ENCODE assay signal across 8 cellular contexts in the genomic region with DNA sequence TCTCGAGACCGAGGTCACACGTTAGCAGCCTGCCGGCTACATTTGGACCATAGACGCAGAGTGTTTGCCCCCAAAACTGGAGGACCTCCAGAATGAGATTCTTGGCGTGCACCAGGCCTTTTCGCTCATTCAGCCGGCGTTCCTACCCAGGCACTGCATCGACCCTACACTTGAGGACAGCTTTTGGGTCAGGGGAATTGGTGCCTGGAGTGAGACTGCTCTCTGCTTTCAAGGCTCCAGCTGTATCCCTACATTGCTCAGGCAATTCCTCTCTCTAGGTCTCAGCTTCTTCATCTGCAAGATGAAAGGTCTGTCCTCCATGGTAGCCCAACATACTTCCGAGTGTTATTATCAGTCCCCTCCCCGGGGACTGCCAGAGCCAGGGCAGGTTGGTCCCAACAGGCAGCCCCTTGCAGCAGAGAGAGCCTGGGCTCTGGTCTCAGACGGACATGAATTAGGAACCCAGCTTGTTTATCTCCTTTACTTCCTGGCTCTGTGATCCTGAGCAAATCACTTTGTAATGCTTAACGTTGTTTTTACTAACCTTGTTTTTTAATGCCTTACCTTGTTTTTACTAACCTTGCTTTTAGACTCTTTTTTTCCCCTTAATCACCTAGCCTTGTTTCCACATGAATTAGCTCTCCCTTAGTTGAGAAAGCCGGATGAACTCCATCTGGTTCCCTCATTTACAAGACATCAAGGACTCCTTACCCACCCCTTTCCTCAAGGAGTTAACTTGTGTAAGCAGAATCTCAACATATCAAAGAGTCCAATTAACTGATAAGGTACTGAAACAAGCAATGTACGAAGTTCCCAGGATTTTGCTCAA. TPM values are rescaled to one million over a fixed set of nuclear protein-coding genes. Genes with fewer than 3 reads are reported as not detected.
DNase-seq lines count a peak whose midpoint lies in the region; ATAC-seq lines count a peak whose summit lies in the region.

No MANE protein-coding gene starts in this region.

- H3K27ac Mint-ChIP-seq in activated T-helper 1 cell treated with anti-CD3 and anti-CD28 coated beads, Interleukin-12 subunit alpha, Interleukin-12 subunit beta, Interleukin-2, Interleukin-4 antibody, amounts not matched to agents 30 ng/mL and 10 ng/mL and 1 ng/mL, durations not matched to agents 14 hours and 24 hours and 36 hours, result peak overlapping the region; percentile 91

- peaks cover 22% of the 10 kb centered on the region for H3K36me3 Mint-ChIP-seq in activated T-helper 1 cell treated with anti-CD3 and anti-CD28 coated beads, Interleukin-12 subunit alpha, Interleukin-12 subunit beta, Interleukin-2, Interleukin-4 antibody, amounts not matched to agents 30 ng/mL and 10 ng/mL and 1 ng/mL, durations not matched to agents 14 hours and 24 hours and 36 hours (ENCODE audit: low read depth)

- peak; percentile 27 for ATAC-seq in HG03378 (IDR thresholded peaks at IDR 0.05; ENCODE audit: unreplicated experiment)

- intact Hi-C loops in activated T-helper 1 cell treated with anti-CD3 and anti-CD28 coated beads, Interleukin-12 subunit alpha, Interleukin-12 subunit beta, Interleukin-2, Interleukin-4 antibody, amounts not matched to agents 30 ng/mL and 10 ng/mL and 1 ng/mL, durations not matched to agents 14 hours and 24 hours and 36 hours (cut with micrococcal nuclease), result loop anchor here (1.0 to 2.0 kb wide), 3 partner anchors 13 to 48 kb away; a partner anchor contains a TSS

- no peaks in the 10 kb centered on the region for H3K9me3 Mint-ChIP-seq in activated T-helper 1 cell treated with anti-CD3 and anti-CD28 coated beads, Interleukin-12 subunit alpha, Interleukin-12 subunit beta, Interleukin-2, Interleukin-4 antibody, amounts not matched to agents 30 ng/mL and 10 ng/mL and 1 ng/mL, durations not matched to agents 14 hours and 24 hours and 36 hours

- peak; percentile 15 for DNase-seq in stimulated activated CD4-positive, alpha-beta T cell treated with anti-CD3 and anti-CD28 coated beads, Interleukin-15, amount 100 ng/mL, for 24 hours
- DNase-seq in stimulated activated CD4-positive, alpha-beta T cell treated with anti-CD3 and anti-CD28 coated beads, Interleukin-12 subunit alpha, Interleukin-12 subunit beta, amount 100 ng/mL, for 4 hours, result no peak
- DNase-seq in activated T-helper 1 cell treated with anti-CD3 and anti-CD28 coated beads, Interleukin-12 subunit alpha, Interleukin-12 subunit beta, Interleukin-2, Interleukin-4 antibody, amounts not matched to agents 30 ng/mL and 10 ng/mL and 1 ng/mL, durations not matched to agents 14 hours and 24 hours and 36 hours (ENCODE audit: low spot score), result no peak
- DNase-seq in iPS DF 4.7 (ENCODE audit: extremely low read depth, low spot score) (peak; percentile 69), NK-92 (lab: John Stamatoyannopoulos, UW; ENCODE audit: unreplicated experiment) (no peak), cerebellar nuclear complex (lab: John Stamatoyannopoulos, UW) (no peak)

- peak overlapping the region; percentile 51 to 83 (median 75) for H3K4me3 ChIP-seq in skin epidermis

- no peaks in the 10 kb centered on the region for H3K27me3 Mint-ChIP-seq in activated T-helper 1 cell treated with anti-CD3 and anti-CD28 coated beads, Interleukin-12 subunit alpha, Interleukin-12 subunit beta, Interleukin-2, Interleukin-4 antibody, amounts not matched to agents 30 ng/mL and 10 ng/mL and 1 ng/mL, durations not matched to agents 14 hours and 24 hours and 36 hours (ENCODE audit: insufficient read depth)

- H3K4me3 Mint-ChIP-seq in activated T-helper 1 cell treated with anti-CD3 and anti-CD28 coated beads, Interleukin-12 subunit alpha, Interleukin-12 subunit beta, Interleukin-2, Interleukin-4 antibody, amounts not matched to agents 30 ng/mL and 10 ng/mL and 1 ng/mL, durations not matched to agents 14 hours and 24 hours and 36 hours, result peak overlapping the region; percentile 95

- H3K27ac ChIP-seq in skin epidermis, result peak overlapping the region; percentile 42 to 95 (median 89)

- H3K4me1 Mint-ChIP-seq in activated T-helper 1 cell treated with anti-CD3 and anti-CD28 coated beads, Interleukin-12 subunit alpha, Interleukin-12 subunit beta, Interleukin-2, Interleukin-4 antibody, amounts not matched to agents 30 ng/mL and 10 ng/mL and 1 ng/mL, durations not matched to agents 14 hours and 24 hours and 36 hours (ENCODE audit: low read depth), result peaks cover 19% of the 10 kb centered on the region

RNA-seq across cellular contexts. Expression of a gene that starts 0.9 kb away (rescaled TPM):
- 30.4 and 31.1 TPM in 2 replicates for total RNA-seq in activated T-helper 1 cell treated with anti-CD3 and anti-CD28 coated beads, Interleukin-12 subunit alpha, Interleukin-12 subunit beta, Interleukin-2, Interleukin-4 antibody, amounts not matched to agents 30 ng/mL and 10 ng/mL and 1 ng/mL, durations not matched to agents 14 hours and 24 hours and 36 hours

RNA-seq across cellular contexts. Expression of a gene that starts 20.6 kb away (rescaled TPM):
- total RNA-seq in activated T-helper 1 cell treated with anti-CD3 and anti-CD28 coated beads, Interleukin-12 subunit alpha, Interleukin-12 subunit beta, Interleukin-2, Interleukin-4 antibody, amounts not matched to agents 30 ng/mL and 10 ng/mL and 1 ng/mL, durations not matched to agents 14 hours and 24 hours and 36 hours, result 27.7 and 29.1 TPM in 2 replicates

Comparison
In these comparisons a context has a peak if more than half of its experiments do, and no peak if none do; other contexts are left out.
1. DNase-seq: peak in stimulated activated CD4-positive, alpha-beta T cell treated with anti-CD3 and anti-CD28 coated beads, Interleukin-15, amount 100 ng/mL, for 24 hours (single experiment) and iPS DF 4.7 (single experiment); none in stimulated activated CD4-positive, alpha-beta T cell treated with anti-CD3 and anti-CD28 coated beads, Interleukin-12 subunit alpha, Interleukin-12 subunit beta, amount 100 ng/mL, for 4 hours (single experiment), activated T-helper 1 cell treated with anti-CD3 and anti-CD28 coated beads, Interleukin-12 subunit alpha, Interleukin-12 subunit beta, Interleukin-2, Interleukin-4 antibody, amounts not matched to agents 30 ng/mL and 10 ng/mL and 1 ng/mL, durations not matched to agents 14 hours and 24 hours and 36 hours (single experiment), NK-92 (single experiment) and cerebellar nuclear complex (0 of 2).